Comparison of ENCODE assay signal across 2 cellular contexts in the genomic region with DNA sequence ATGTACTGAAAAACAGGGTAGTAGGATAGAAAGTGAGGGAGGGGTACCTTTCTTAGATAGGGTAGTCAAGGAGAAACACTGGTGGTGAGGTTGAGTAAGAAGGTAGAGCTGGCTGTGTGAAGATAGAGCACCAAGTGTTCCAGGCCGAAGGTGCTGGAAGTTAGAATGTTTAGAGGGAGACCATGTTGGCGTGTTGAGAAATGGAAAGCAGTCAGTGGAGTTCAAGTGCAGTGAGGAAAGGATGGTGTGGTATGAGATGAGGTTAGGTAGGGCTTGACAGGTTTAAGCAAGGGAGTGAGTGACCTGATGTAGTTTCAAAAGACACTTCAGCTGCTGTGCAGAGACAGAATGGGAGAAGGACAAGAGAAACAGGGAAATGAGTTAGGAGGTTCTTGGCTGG.
TF ChIP-seq lines count a peak whose summit lies in the region.

No MANE protein-coding gene starts in this region.

TF ChIP-seq in SK-N-SH treated with all-trans-retinoic acid at 6 μM for 48 hours, 23 proteins besides CTCF, POLR2A, EP300 and RAD21 (continued from another document):
- TF ChIP-seq, protein P1, sequence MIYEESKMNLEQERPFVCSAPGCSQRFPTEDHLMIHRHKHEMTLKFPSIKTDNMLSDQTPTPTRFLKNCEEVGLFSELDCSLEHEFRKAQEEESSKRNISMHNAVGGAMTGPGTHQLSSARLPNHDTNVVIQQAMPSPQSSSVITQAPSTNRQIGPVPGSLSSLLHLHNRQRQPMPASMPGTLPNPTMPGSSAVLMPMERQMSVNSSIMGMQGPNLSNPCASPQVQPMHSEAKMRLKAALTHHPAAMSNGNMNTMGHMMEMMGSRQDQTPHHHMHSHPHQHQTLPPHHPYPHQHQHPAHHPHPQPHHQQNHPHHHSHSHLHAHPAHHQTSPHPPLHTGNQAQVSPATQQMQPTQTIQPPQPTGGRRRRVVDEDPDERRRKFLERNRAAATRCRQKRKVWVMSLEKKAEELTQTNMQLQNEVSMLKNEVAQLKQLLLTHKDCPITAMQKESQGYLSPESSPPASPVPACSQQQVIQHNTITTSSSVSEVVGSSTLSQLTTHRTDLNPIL (CRISPR knock-in tag; IDR thresholded peaks at IDR 0.05; ENCODE audit: low read depth), result no peak
- TF ChIP-seq ZNF565 (CRISPR knock-in tag; conservative IDR thresholded peaks at IDR 0.05; ENCODE audit: low read depth) (no peak), ZNF8 (CRISPR knock-in tag; IDR thresholded peaks at IDR 0.05) (no peak), TCF4 (CRISPR knock-in tag; IDR thresholded peaks at IDR 0.05; ENCODE audit: borderline replicate concordance) (no peak), ARNTL (CRISPR knock-in tag; IDR thresholded peaks at IDR 0.05; ENCODE audit: borderline replicate concordance, low read depth) (no peak), ZC3H10 (CRISPR knock-in tag; IDR thresholded peaks at IDR 0.05) (no peak), SNAI2 (CRISPR knock-in tag; IDR thresholded peaks at IDR 0.05) (no peak), ZFP3 (CRISPR knock-in tag; IDR thresholded peaks at IDR 0.05) (no peak), RARB (CRISPR knock-in tag; IDR thresholded peaks at IDR 0.05) (no peak), OSR1 (CRISPR knock-in tag; IDR thresholded peaks at IDR 0.05) (no peak)
- TF ChIP-seq, protein P2, sequence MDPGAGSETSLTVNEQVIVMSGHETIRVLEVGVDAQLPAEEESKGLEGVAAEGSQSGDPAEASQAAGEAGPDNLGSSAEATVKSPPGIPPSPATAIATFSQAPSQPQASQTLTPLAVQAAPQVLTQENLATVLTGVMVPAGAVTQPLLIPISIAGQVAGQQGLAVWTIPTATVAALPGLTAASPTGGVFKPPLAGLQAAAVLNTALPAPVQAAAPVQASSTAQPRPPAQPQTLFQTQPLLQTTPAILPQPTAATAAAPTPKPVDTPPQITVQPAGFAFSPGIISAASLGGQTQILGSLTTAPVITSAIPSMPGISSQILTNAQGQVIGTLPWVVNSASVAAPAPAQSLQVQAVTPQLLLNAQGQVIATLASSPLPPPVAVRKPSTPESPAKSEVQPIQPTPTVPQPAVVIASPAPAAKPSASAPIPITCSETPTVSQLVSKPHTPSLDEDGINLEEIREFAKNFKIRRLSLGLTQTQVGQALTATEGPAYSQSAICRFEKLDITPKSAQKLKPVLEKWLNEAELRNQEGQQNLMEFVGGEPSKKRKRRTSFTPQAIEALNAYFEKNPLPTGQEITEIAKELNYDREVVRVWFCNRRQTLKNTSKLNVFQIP (CRISPR knock-in tag; IDR thresholded peaks at IDR 0.05; ENCODE audit: borderline replicate concordance, low read depth), result no peak
- TF ChIP-seq, protein P3, sequence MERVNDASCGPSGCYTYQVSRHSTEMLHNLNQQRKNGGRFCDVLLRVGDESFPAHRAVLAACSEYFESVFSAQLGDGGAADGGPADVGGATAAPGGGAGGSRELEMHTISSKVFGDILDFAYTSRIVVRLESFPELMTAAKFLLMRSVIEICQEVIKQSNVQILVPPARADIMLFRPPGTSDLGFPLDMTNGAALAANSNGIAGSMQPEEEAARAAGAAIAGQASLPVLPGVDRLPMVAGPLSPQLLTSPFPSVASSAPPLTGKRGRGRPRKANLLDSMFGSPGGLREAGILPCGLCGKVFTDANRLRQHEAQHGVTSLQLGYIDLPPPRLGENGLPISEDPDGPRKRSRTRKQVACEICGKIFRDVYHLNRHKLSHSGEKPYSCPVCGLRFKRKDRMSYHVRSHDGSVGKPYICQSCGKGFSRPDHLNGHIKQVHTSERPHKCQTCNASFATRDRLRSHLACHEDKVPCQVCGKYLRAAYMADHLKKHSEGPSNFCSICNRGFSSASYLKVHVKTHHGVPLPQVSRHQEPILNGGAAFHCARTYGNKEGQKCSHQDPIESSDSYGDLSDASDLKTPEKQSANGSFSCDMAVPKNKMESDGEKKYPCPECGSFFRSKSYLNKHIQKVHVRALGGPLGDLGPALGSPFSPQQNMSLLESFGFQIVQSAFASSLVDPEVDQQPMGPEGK (CRISPR knock-in tag; IDR thresholded peaks at IDR 0.05; ENCODE audit: borderline replicate concordance), result no peak
- TF ChIP-seq, protein P4, sequence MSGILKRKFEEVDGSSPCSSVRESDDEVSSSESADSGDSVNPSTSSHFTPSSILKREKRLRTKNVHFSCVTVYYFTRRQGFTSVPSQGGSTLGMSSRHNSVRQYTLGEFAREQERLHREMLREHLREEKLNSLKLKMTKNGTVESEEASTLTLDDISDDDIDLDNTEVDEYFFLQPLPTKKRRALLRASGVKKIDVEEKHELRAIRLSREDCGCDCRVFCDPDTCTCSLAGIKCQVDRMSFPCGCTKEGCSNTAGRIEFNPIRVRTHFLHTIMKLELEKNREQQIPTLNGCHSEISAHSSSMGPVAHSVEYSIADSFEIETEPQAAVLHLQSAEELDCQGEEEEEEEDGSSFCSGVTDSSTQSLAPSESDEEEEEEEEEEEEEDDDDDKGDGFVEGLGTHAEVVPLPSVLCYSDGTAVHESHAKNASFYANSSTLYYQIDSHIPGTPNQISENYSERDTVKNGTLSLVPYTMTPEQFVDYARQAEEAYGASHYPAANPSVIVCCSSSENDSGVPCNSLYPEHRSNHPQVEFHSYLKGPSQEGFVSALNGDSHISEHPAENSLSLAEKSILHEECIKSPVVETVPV (CRISPR knock-in tag; IDR thresholded peaks at IDR 0.05), result no peak

TF ChIP-seq in SK-N-SH, 30 proteins besides CTCF, POLR2A, EP300 and RAD21 (continued from another document):
- TF ChIP-seq, protein P5, sequence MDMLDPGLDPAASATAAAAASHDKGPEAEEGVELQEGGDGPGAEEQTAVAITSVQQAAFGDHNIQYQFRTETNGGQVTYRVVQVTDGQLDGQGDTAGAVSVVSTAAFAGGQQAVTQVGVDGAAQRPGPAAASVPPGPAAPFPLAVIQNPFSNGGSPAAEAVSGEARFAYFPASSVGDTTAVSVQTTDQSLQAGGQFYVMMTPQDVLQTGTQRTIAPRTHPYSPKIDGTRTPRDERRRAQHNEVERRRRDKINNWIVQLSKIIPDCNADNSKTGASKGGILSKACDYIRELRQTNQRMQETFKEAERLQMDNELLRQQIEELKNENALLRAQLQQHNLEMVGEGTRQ (IDR thresholded peaks at IDR 0.05; ENCODE audit: borderline replicate concordance, low read depth, low read length), result no peak
- TF ChIP-seq, protein P6, sequence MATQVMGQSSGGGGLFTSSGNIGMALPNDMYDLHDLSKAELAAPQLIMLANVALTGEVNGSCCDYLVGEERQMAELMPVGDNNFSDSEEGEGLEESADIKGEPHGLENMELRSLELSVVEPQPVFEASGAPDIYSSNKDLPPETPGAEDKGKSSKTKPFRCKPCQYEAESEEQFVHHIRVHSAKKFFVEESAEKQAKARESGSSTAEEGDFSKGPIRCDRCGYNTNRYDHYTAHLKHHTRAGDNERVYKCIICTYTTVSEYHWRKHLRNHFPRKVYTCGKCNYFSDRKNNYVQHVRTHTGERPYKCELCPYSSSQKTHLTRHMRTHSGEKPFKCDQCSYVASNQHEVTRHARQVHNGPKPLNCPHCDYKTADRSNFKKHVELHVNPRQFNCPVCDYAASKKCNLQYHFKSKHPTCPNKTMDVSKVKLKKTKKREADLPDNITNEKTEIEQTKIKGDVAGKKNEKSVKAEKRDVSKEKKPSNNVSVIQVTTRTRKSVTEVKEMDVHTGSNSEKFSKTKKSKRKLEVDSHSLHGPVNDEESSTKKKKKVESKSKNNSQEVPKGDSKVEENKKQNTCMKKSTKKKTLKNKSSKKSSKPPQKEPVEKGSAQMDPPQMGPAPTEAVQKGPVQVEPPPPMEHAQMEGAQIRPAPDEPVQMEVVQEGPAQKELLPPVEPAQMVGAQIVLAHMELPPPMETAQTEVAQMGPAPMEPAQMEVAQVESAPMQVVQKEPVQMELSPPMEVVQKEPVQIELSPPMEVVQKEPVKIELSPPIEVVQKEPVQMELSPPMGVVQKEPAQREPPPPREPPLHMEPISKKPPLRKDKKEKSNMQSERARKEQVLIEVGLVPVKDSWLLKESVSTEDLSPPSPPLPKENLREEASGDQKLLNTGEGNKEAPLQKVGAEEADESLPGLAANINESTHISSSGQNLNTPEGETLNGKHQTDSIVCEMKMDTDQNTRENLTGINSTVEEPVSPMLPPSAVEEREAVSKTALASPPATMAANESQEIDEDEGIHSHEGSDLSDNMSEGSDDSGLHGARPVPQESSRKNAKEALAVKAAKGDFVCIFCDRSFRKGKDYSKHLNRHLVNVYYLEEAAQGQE (IDR thresholded peaks at IDR 0.05; ENCODE audit: low read depth, low read length), result no peak
- TF ChIP-seq GABPA (IDR thresholded peaks at IDR 0.05; ENCODE audit: low read depth) (no peak), ELF1 (IDR thresholded peaks at IDR 0.05) (no peak), EZH2phosphoT487 (IDR thresholded peaks at IDR 0.05; ENCODE audit: borderline replicate concordance, low read depth) (no peak), FOSL2 (IDR thresholded peaks at IDR 0.05; ENCODE audit: borderline replicate concordance, low read depth) (no peak), POLR2AphosphoS5 (IDR thresholded peaks at IDR 0.05; ENCODE audit: low read depth, low read length) (no peak), SMC3 (IDR thresholded peaks at IDR 0.05; ENCODE audit: low read depth, low read length) (no peak), YY1 (IDR thresholded peaks at IDR 0.05; ENCODE audit: low read depth) (no peak), MXI1 (IDR thresholded peaks at IDR 0.05; ENCODE audit: low read depth, low read length) (no peak), FOXM1 (IDR thresholded peaks at IDR 0.05; ENCODE audit: low read depth) (no peak)
- TF ChIP-seq, protein P7, sequence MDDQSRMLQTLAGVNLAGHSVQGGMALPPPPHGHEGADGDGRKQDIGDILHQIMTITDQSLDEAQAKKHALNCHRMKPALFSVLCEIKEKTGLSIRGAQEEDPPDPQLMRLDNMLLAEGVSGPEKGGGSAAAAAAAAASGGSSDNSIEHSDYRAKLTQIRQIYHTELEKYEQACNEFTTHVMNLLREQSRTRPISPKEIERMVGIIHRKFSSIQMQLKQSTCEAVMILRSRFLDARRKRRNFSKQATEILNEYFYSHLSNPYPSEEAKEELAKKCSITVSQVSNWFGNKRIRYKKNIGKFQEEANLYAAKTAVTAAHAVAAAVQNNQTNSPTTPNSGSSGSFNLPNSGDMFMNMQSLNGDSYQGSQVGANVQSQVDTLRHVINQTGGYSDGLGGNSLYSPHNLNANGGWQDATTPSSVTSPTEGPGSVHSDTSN (IDR thresholded peaks at IDR 0.05), result no peak
